Comparison of ENCODE assay signal across 15 cellular contexts in genomic region chr2:217482343-217482742, GRCh38.
DNase-seq lines count a peak whose midpoint lies in the region; ATAC-seq and TF ChIP-seq lines count a peak whose summit lies in the region.
"Had no signal": no experiment of that assay in that cellular context is flagged by ENCODE, and none has a peak within 500 bp of the region (broad histone marks: within the 10 kb centered on the region; RNA-seq: fewer than 3 reads in every experiment).

No MANE protein-coding gene starts in this region.

- DNase-seq in adipocyte (ENCODE audit: low read depth) = peak; percentile 81
- DNase-seq in fibroblast of the conjunctiva (ENCODE audit: low read depth) = peak; percentile 17
- DNase-seq in vagina (ENCODE audit: extremely low spot score in 2 of 2) = no peak
- no peak for DNase-seq in GM20000 (ENCODE audit: low spot score)
- no peak for DNase-seq in heart left ventricle
- DNase-seq in midbrain (lab: John Stamatoyannopoulos, UW) = no peak
- DNase-seq: AML-193; CD4-positive, CD25-positive, alpha-beta regulatory T cell; DMS53; H7 had no signal

- peak overlapping the region; percentile 1 for H3K27ac ChIP-seq in vagina
- no peak overlapping the region for H3K27ac ChIP-seq in heart left ventricle
- H3K27ac ChIP-seq: A549; BLaER1 treated with 17β-estradiol and CSF1 and Interleukin-3, amounts not matched to agents 10 nM and 100 nM had no signal

- no peak overlapping the region for H3K4me3 Mint-ChIP-seq in nephron
- H3K4me3 Mint-ChIP-seq: CD4-positive, CD25-positive, alpha-beta regulatory T cell; GM23338 had no signal

- H3K4me1 ChIP-seq in adipocyte (ENCODE audit: control insufficient read depth, insufficient read depth, low read length) = peaks cover 18% of the 10 kb centered on the region
- H3K4me1 ChIP-seq in vagina = no peaks in the 10 kb centered on the region
- H3K4me1 ChIP-seq in heart left ventricle = peaks cover 0 to 8% (median 0%) of the 10 kb centered on the region in 12 donors
- H3K4me1 ChIP-seq: A549; BLaER1 treated with 17β-estradiol and CSF1 and Interleukin-3, amounts not matched to agents 10 nM and 100 nM had no signal

- no peaks in the 10 kb centered on the region for H3K27me3 ChIP-seq in adipocyte (replicated peaks; ENCODE audit: control insufficient read depth, insufficient read depth, low read length)
- H3K27me3 ChIP-seq in vagina = no peaks in the 10 kb centered on the region
- no peaks in the 10 kb centered on the region for H3K27me3 ChIP-seq in heart left ventricle

- no peaks in the 10 kb centered on the region for H3K9me3 Mint-ChIP-seq in nephron
- H3K9me3 Mint-ChIP-seq: GM23338 had no signal

- no peaks in the 10 kb centered on the region for H3K36me3 Mint-ChIP-seq in nephron (ENCODE audit: low read depth)
- H3K36me3 Mint-ChIP-seq: CD4-positive, CD25-positive, alpha-beta regulatory T cell had no signal

- 76 to 81% (median 79%) methylated on average over 2 of the region's 2 CpGs for WGBS in heart left ventricle, 4 donors

- peaks cover 39% of the 10 kb centered on the region for H3K4me1 Mint-ChIP-seq in nephron
- H3K4me1 Mint-ChIP-seq: CD4-positive, CD25-positive, alpha-beta regulatory T cell had no signal

- no peak overlapping the region for H3K9ac ChIP-seq in adipocyte (ENCODE audit: low read length)
- H3K9ac ChIP-seq: BLaER1 treated with 17β-estradiol and CSF1 and Interleukin-3, amounts not matched to agents 10 nM and 100 nM had no signal

- H3K36me3 ChIP-seq in adipocyte (ENCODE audit: control insufficient read depth, insufficient read depth, low read length, severe bottlenecking) (no peaks in the 10 kb centered on the region), vagina (no peaks in the 10 kb centered on the region), heart left ventricle (no peaks in the 10 kb centered on the region)
- H3K36me3 ChIP-seq: BLaER1 treated with 17β-estradiol and CSF1 and Interleukin-3, amounts not matched to agents 10 nM and 100 nM had no signal

- intact Hi-C loops in vagina (cut with DNase I) (no loop called here), heart left ventricle (cut with DNase I) (no loop called here)

- H3K4me3 ChIP-seq in adipocyte (ENCODE audit: low read length) (no peak overlapping the region), vagina (no peak overlapping the region), heart left ventricle (no peak overlapping the region)
- H3K4me3 ChIP-seq: A549; BLaER1 treated with 17β-estradiol and CSF1 and Interleukin-3, amounts not matched to agents 10 nM and 100 nM; GM23338 had no signal

- TF ChIP-seq POLR2A in vagina (IDR thresholded peaks at IDR 0.05) (no peak), heart left ventricle (IDR thresholded peaks at IDR 0.05) (no peak)

- H3K27ac Mint-ChIP-seq in nephron = peak overlapping the region; percentile 50 to 73 (median 60)
- H3K27ac Mint-ChIP-seq: CD4-positive, CD25-positive, alpha-beta regulatory T cell; GM23338 had no signal

- no peaks in the 10 kb centered on the region for H3K27me3 Mint-ChIP-seq in nephron (ENCODE audit: low read depth)

- H3K9me3 ChIP-seq in adipocyte (ENCODE audit: control insufficient read depth, low read length) = no peaks in the 10 kb centered on the region
- H3K9me3 ChIP-seq in vagina = no peaks in the 10 kb centered on the region
- no peaks in the 10 kb centered on the region for H3K9me3 ChIP-seq in heart left ventricle

- no peak for TF ChIP-seq CTCF in nephron (IDR thresholded peaks at IDR 0.05; ENCODE audit: unreplicated experiment in 3 of 3)
- TF ChIP-seq CTCF in vagina (IDR thresholded peaks at IDR 0.05) = no peak
- no peak for TF ChIP-seq CTCF in GM20000 (IDR thresholded peaks at IDR 0.05; ENCODE audit: extremely low read depth, missing control alignments)
- TF ChIP-seq CTCF in heart left ventricle (IDR thresholded peaks at IDR 0.05) = no peak

- ATAC-seq in GM18909 (IDR thresholded peaks at IDR 0.05; ENCODE audit: poor library complexity, unreplicated experiment) = no peak
- ATAC-seq in heart left ventricle = no peak
- ATAC-seq: A549, GM23338 had no signal

Comparison
In these comparisons a context has a peak if more than half of its experiments do, and no peak if none do; other contexts are left out.
1. DNase-seq: peak in adipocyte (single experiment) and fibroblast of the conjunctiva (single experiment); none in vagina (0 of 2), GM20000 (single experiment), heart left ventricle (0 of 5) and midbrain (single experiment).